In genomic region chr3:108662141-108662738, GRCh38 we compare ENCODE assay signal across 7 cellular contexts.
DNase-seq lines count a peak whose midpoint lies in the region; ATAC-seq and TF ChIP-seq lines count a peak whose summit lies in the region.

No MANE protein-coding gene starts in this region.

- DNase-seq in GM12864 (ENCODE audit: low read depth) (peak; percentile 29), HAP-1 (ENCODE audit: low spot score in 2 of 2) (peak; percentile 63 to 69), NCI-H1105 (lab: John Stamatoyannopoulos, UW) (peak; percentile 68), SK-N-DZ (ENCODE audit: low spot score) (peak; percentile 70), body of pancreas (peak; percentile 5 to 56 (median 22)), immature natural killer cell (peak; percentile 52 to 64 (median 60))
- peak; percentile 33 to 34 for DNase-seq in stimulated activated CD4-positive, alpha-beta T cell treated with anti-CD3 and anti-CD28 coated beads, Interleukin-2, amount 100 ng/mL, for 48 hours

- 10 to 11% methylated on average over 6 of the region's 6 CpGs for WGBS in body of pancreas, 2 donors

- H3K27ac Mint-ChIP-seq in immature natural killer cell = no peak overlapping the region

- no peaks in the 10 kb centered on the region for H3K27me3 Mint-ChIP-seq in immature natural killer cell (ENCODE audit: low read depth in 3 of 3)

- in situ Hi-C loops in HAP-1 (cut with MboI; ENCODE audit: low sequenced_read_pairs) = no loop called here

- no peaks in the 10 kb centered on the region for H3K27me3 ChIP-seq in HAP-1 (ENCODE audit: low read depth)
- no peaks in the 10 kb centered on the region for H3K27me3 ChIP-seq in body of pancreas

- no peak overlapping the region for H3K4me3 ChIP-seq in GM12864 (ENCODE audit: low read depth, low read length)
- no peak overlapping the region for H3K4me3 ChIP-seq in HAP-1
- no peak overlapping the region for H3K4me3 ChIP-seq in body of pancreas

- H3K9me3 ChIP-seq in HAP-1 (no peaks in the 10 kb centered on the region), body of pancreas (no peaks in the 10 kb centered on the region)

- TF ChIP-seq POLR2A in body of pancreas (IDR thresholded peaks at IDR 0.05) = no peak

- intact Hi-C loops in body of pancreas (cut with DNase I) = loop anchor here (10.0 kb wide), 1 partner anchor 253 kb away; no protein-coding TSS in a partner anchor

- TF ChIP-seq CTCF in GM12864 (IDR thresholded peaks at IDR 0.05; ENCODE audit: low read depth, low read length, missing control alignments) = peak; percentile 55
- TF ChIP-seq CTCF in body of pancreas (IDR thresholded peaks at IDR 0.05) = peak; percentile 68 to 90 (median 80)

- H3K36me3 ChIP-seq in HAP-1 (replicated peaks) (no peaks in the 10 kb centered on the region), body of pancreas (replicated peaks in 1 of 2; ENCODE audit: insufficient read depth in 1 of 2, low read depth in 2 of 2) (no peaks in the 10 kb centered on the region)

- no peaks in the 10 kb centered on the region for H3K4me1 ChIP-seq in HAP-1
- H3K4me1 ChIP-seq in body of pancreas = peaks cover 8% of the 10 kb centered on the region

- H3K4me1 Mint-ChIP-seq in immature natural killer cell = peaks cover 2 to 18% of the 10 kb centered on the region in 2 donors

- H3K36me3 Mint-ChIP-seq in immature natural killer cell = peaks cover 4 to 25% (median 23%) of the 10 kb centered on the region in 3 donors

- H3K4me3 Mint-ChIP-seq in immature natural killer cell = no peak overlapping the region

- no peak overlapping the region for H3K27ac ChIP-seq in body of pancreas

- H3K9me3 Mint-ChIP-seq in immature natural killer cell = peaks cover 0 to 4% (median 0%) of the 10 kb centered on the region in 6 donors

- ATAC-seq in body of pancreas = peak; percentile 92
